In the genomic region with DNA sequence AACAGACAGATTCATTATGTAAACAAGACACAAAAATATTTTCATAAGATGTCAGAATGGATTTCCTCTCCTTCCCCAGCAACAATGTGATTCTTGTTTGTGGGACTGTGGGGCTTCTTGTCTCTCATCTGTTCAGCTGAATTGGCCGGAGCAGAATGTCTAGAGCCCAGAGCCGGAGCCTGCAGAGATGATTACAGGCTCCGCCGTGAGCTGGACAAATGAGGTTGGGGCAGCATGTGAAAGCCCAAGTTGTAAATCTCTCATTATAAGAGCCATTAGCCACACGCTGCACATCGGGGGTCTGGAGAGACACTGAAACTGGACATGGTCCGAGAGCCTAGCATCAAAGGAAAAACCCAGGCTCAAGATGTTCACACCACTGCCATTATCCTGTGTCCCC, we compare ENCODE assay signal across 18 cellular contexts.
"Had no signal": no experiment of that assay in that cellular context is flagged by ENCODE, and none has a peak within 500 bp of the region (broad histone marks: within the 10 kb centered on the region; RNA-seq: fewer than 3 reads in every experiment).

No MANE protein-coding gene starts in this region.

- H3K4me3 ChIP-seq: gastrocnemius medialis, ovary, tibial artery had no signal

- H3K27ac ChIP-seq: epithelial cell of prostate, gastrocnemius medialis, ovary, tibial artery had no signal

- H3K36me3 ChIP-seq: gastrocnemius medialis, ovary, tibial artery had no signal

- H3K36me3 Mint-ChIP-seq: natural killer cell treated with Interleukin-12 subunit alpha and Interleukin-12 subunit beta and Interleukin-15 and Interleukin-18, amount 100 ng/mL, for 72 hours; stimulated activated effector memory CD8-positive, alpha-beta T cell treated with anti-CD3 and anti-CD28 coated beads, Interleukin-12 subunit alpha, Interleukin-12 subunit beta, amount 100 ng/mL, for 72 hours had no signal

- H3K9me3 Mint-ChIP-seq: activated T-helper 1 cell treated with anti-CD3 and anti-CD28 coated beads, Interleukin-12 subunit alpha, Interleukin-12 subunit beta, Interleukin-2, Interleukin-4 antibody, amounts not matched to agents 30 ng/mL and 10 ng/mL and 1 ng/mL, durations not matched to agents 14 hours and 24 hours and 36 hours; natural killer cell treated with Interleukin-12 subunit alpha and Interleukin-12 subunit beta and Interleukin-15 and Interleukin-18, amount 100 ng/mL, for 72 hours; stimulated activated effector memory CD8-positive, alpha-beta T cell treated with anti-CD3 and anti-CD28 coated beads, Interleukin-12 subunit alpha, Interleukin-12 subunit beta, amount 100 ng/mL, for 72 hours had no signal

- H3K4me1 ChIP-seq: gastrocnemius medialis, tibial artery had no signal

- DNase-seq: activated CD4-positive, CD25-positive, alpha-beta regulatory T cell treated with anti-CD3 and anti-CD28 coated beads, Interleukin-2, amount 50 U/mL, for 72 hours; activated naive CD4-positive, alpha-beta T cell; aorta; dermis blood vessel endothelial cell; gastrocnemius medialis; kidney; left ventricle myocardium superior; mesendoderm; ovary; stimulated activated CD4-positive, alpha-beta T cell treated with anti-CD3 and anti-CD28 coated beads, Interleukin-12 subunit alpha, Interleukin-12 subunit beta, amount 100 ng/mL, for 4 hours; stimulated activated CD4-positive, alpha-beta T cell treated with anti-CD3 and anti-CD28 coated beads, Interleukin-2, amount 100 ng/mL, for 24 hours; T-helper 9 cell; tibial artery had no signal

- FAIRE-seq: kidney, urothelium cell line had no signal

- H3K4me1 Mint-ChIP-seq: stimulated activated effector memory CD8-positive, alpha-beta T cell treated with anti-CD3 and anti-CD28 coated beads, Interleukin-12 subunit alpha, Interleukin-12 subunit beta, amount 100 ng/mL, for 72 hours had no signal

- H3K9me3 ChIP-seq: gastrocnemius medialis, ovary, tibial artery had no signal

- H3K4me3 Mint-ChIP-seq: activated T-helper 1 cell treated with anti-CD3 and anti-CD28 coated beads, Interleukin-12 subunit alpha, Interleukin-12 subunit beta, Interleukin-2, Interleukin-4 antibody, amounts not matched to agents 30 ng/mL and 10 ng/mL and 1 ng/mL, durations not matched to agents 14 hours and 24 hours and 36 hours; natural killer cell treated with Interleukin-12 subunit alpha and Interleukin-12 subunit beta and Interleukin-15 and Interleukin-18, amount 100 ng/mL, for 72 hours; stimulated activated effector memory CD8-positive, alpha-beta T cell treated with anti-CD3 and anti-CD28 coated beads, Interleukin-12 subunit alpha, Interleukin-12 subunit beta, amount 100 ng/mL, for 72 hours had no signal

- H3K27ac Mint-ChIP-seq: activated T-helper 1 cell treated with anti-CD3 and anti-CD28 coated beads, Interleukin-12 subunit alpha, Interleukin-12 subunit beta, Interleukin-2, Interleukin-4 antibody, amounts not matched to agents 30 ng/mL and 10 ng/mL and 1 ng/mL, durations not matched to agents 14 hours and 24 hours and 36 hours; natural killer cell treated with Interleukin-12 subunit alpha and Interleukin-12 subunit beta and Interleukin-15 and Interleukin-18, amount 100 ng/mL, for 72 hours; stimulated activated effector memory CD8-positive, alpha-beta T cell treated with anti-CD3 and anti-CD28 coated beads, Interleukin-12 subunit alpha, Interleukin-12 subunit beta, amount 100 ng/mL, for 72 hours had no signal

- ATAC-seq: gastrocnemius medialis; left ventricle myocardium superior; stimulated activated effector memory CD8-positive, alpha-beta T cell treated with anti-CD3 and anti-CD28 coated beads, Interleukin-12 subunit alpha, Interleukin-12 subunit beta, amount 100 ng/mL, for 72 hours had no signal
